28 cellular contexts compared by ENCODE assay signal in genomic region chr2:57828221-57828620, GRCh38.
"Had no signal": no experiment of that assay in that cellular context is flagged by ENCODE, and none has a peak within 500 bp of the region (broad histone marks: within the 10 kb centered on the region; RNA-seq: fewer than 3 reads in every experiment).

No MANE protein-coding gene starts in this region.

- H3K27me3 ChIP-seq: ascending aorta, cardiac muscle cell, Peyer's patch had no signal

- H3K27ac Mint-ChIP-seq: activated CD4-positive, alpha-beta T cell treated with anti-CD3 and anti-CD28 coated beads for 36 hours; activated CD4-positive, alpha-beta T cell treated with anti-CD3 and anti-CD28 coated beads, Interleukin-2, amount 10 ng/mL, durations not matched to agents 7 days and 5 days; activated CD8-positive, alpha-beta T cell treated with anti-CD3 and anti-CD28 coated beads, Interleukin-2, amount 10 ng/mL, durations not matched to agents 7 days and 5 days; activated naive CD4-positive, alpha-beta T cell treated with anti-CD3 and anti-CD28 coated beads, Interleukin-2, amount 50 U/mL, for 24 hours; activated naive CD8-positive, alpha-beta T cell treated with anti-CD3 and anti-CD28 coated beads, Interleukin-2, amount 10 ng/mL, durations not matched to agents 7 days and 5 days; activated T-cell treated with anti-CD3 and anti-CD28 coated beads, Interleukin-2, amount 50 U/mL, for 24 hours; activated T-helper 2 cell treated with anti-CD3 and anti-CD28 coated beads, Interferon-gamma antibody, Interleukin-2, Interleukin-4, amounts not matched to agents 10 μg/mL and 5 μg/mL and 100 μg/mL, durations not matched to agents 14 hours and 24 hours and 36 hours; WTC11 had no signal

- H3K4me3 Mint-ChIP-seq: activated CD4-positive, alpha-beta T cell treated with anti-CD3 and anti-CD28 coated beads for 36 hours; activated CD4-positive, alpha-beta T cell treated with anti-CD3 and anti-CD28 coated beads, Interleukin-2, amount 10 ng/mL, durations not matched to agents 7 days and 5 days; activated CD8-positive, alpha-beta T cell treated with anti-CD3 and anti-CD28 coated beads, Interleukin-2, amount 10 ng/mL, durations not matched to agents 7 days and 5 days; activated naive CD4-positive, alpha-beta T cell treated with anti-CD3 and anti-CD28 coated beads, Interleukin-2, amount 50 U/mL, for 24 hours; activated naive CD8-positive, alpha-beta T cell treated with anti-CD3 and anti-CD28 coated beads, Interleukin-2, amount 10 ng/mL, durations not matched to agents 7 days and 5 days; activated T-cell treated with anti-CD3 and anti-CD28 coated beads, Interleukin-2, amount 50 U/mL, for 24 hours; central memory CD8-positive, alpha-beta T cell; WTC11 had no signal

- H3K4me1 ChIP-seq: ascending aorta, Peyer's patch had no signal

- H3K4me3 ChIP-seq: ascending aorta, cardiac muscle cell, Peyer's patch had no signal

- ATAC-seq: activated CD4-positive, alpha-beta T cell treated with anti-CD3 and anti-CD28 coated beads for 36 hours; activated CD4-positive, CD25-positive, alpha-beta regulatory T cell treated with anti-CD3 and anti-CD28 coated beads, Interleukin-2, amount 50 U/mL, for 24 hours; activated CD8-positive, alpha-beta T cell treated with anti-CD3 and anti-CD28 coated beads, Interleukin-2, amount 10 ng/mL, durations not matched to agents 7 days and 5 days; WTC11 had no signal

- DNase-seq: activated CD4-positive, alpha-beta T cell treated with anti-CD3 and anti-CD28 coated beads for 36 hours; activated CD4-positive, alpha-beta T cell treated with anti-CD3 and anti-CD28 coated beads, Interleukin-2, amount 10 ng/mL, durations not matched to agents 7 days and 5 days; activated CD4-positive, alpha-beta T cell treated with anti-CD3 and anti-CD28 coated beads, Interleukin-2, amount 50 U/mL, for 48 hours; activated CD8-positive, alpha-beta T cell treated with anti-CD3 and anti-CD28 coated beads, Interleukin-2, amount 10 ng/mL, durations not matched to agents 7 days and 5 days; activated gamma-delta T cell; activated naive CD4-positive, alpha-beta T cell treated with Interleukin-2 at 50 U/mL for 16 hours; activated naive CD8-positive, alpha-beta T cell treated with anti-CD3 and anti-CD28 coated beads, Interleukin-2, amount 10 ng/mL, durations not matched to agents 7 days and 5 days; activated T-cell treated with anti-CD3 and anti-CD28 coated beads, Interleukin-2, amount 50 U/mL, for 24 hours; amygdala; Karpas-422; NCI-H1105; NCI-H1417 treated with DMSO at 0.1 percent for 48 hours; NCI-H1930; NCI-H2081 treated with DMSO at 0.1 percent for 48 hours; NCI-H345; NCI-H524 treated with DMSO at 0.1 percent for 48 hours; Peyer's patch; RPMI8226; SHP77 treated with DMSO at 0.1 percent for 48 hours; SW 1271; T-helper 1 cell had no signal

- H3K27ac ChIP-seq: ascending aorta, cardiac muscle cell, Peyer's patch had no signal

- H3K36me3 ChIP-seq: ascending aorta, cardiac muscle cell, Peyer's patch had no signal

- H3K9me3 ChIP-seq: ascending aorta, Peyer's patch had no signal

- H3K27me3 Mint-ChIP-seq: activated CD4-positive, alpha-beta T cell treated with anti-CD3 and anti-CD28 coated beads for 36 hours; activated T-cell treated with anti-CD3 and anti-CD28 coated beads, Interleukin-2, amount 50 U/mL, for 24 hours; central memory CD8-positive, alpha-beta T cell had no signal

- H3K9me3 Mint-ChIP-seq: activated CD4-positive, alpha-beta T cell treated with anti-CD3 and anti-CD28 coated beads, Interleukin-2, amount 10 ng/mL, durations not matched to agents 7 days and 5 days; activated T-helper 2 cell treated with anti-CD3 and anti-CD28 coated beads, Interferon-gamma antibody, Interleukin-2, Interleukin-4, amounts not matched to agents 10 μg/mL and 5 μg/mL and 100 μg/mL, durations not matched to agents 14 hours and 24 hours and 36 hours had no signal

- H3K36me3 Mint-ChIP-seq: activated naive CD8-positive, alpha-beta T cell treated with anti-CD3 and anti-CD28 coated beads, Interleukin-2, amount 10 ng/mL, durations not matched to agents 7 days and 5 days had no signal

- H3K4me1 Mint-ChIP-seq: activated CD4-positive, alpha-beta T cell treated with anti-CD3 and anti-CD28 coated beads for 36 hours; activated CD4-positive, alpha-beta T cell treated with anti-CD3 and anti-CD28 coated beads, Interleukin-2, amount 10 ng/mL, durations not matched to agents 7 days and 5 days; activated naive CD4-positive, alpha-beta T cell treated with anti-CD3 and anti-CD28 coated beads, Interleukin-2, amount 50 U/mL, for 24 hours; activated naive CD8-positive, alpha-beta T cell treated with anti-CD3 and anti-CD28 coated beads, Interleukin-2, amount 10 ng/mL, durations not matched to agents 7 days and 5 days; central memory CD8-positive, alpha-beta T cell; WTC11 had no signal
